Comparison of ENCODE assay signal across 31 cellular contexts in genomic region chr18:7671105-7671504, GRCh38.
DNase-seq lines count a peak whose midpoint lies in the region; ATAC-seq and TF ChIP-seq lines count a peak whose summit lies in the region.
"Had no signal": no experiment of that assay in that cellular context is flagged by ENCODE, and none has a peak within 500 bp of the region (broad histone marks: within the 10 kb centered on the region; RNA-seq: fewer than 3 reads in every experiment).

No MANE protein-coding gene starts in this region.

- TF ChIP-seq EP300 in neural cell (conservative IDR thresholded peaks at IDR 0.05; ENCODE audit: poor library complexity, severe bottlenecking) = peak; percentile 63

- no peak overlapping the region for H3K4me3 Mint-ChIP-seq in H9
- H3K4me3 Mint-ChIP-seq in activated T-cell treated with anti-CD3 and anti-CD28 coated beads, Interleukin-2, amount 50 U/mL, for 24 hours = no peak overlapping the region
- H3K4me3 Mint-ChIP-seq: B cell; CD14-positive monocyte; CD4-positive, alpha-beta memory T cell; CD4-positive, alpha-beta T cell; CD4-positive, CD25-positive, alpha-beta regulatory T cell; CD8-positive, alpha-beta memory T cell; CD8-positive, alpha-beta T cell had no signal

- H2AFZ ChIP-seq in H9 (ENCODE audit: low read length) = no peak overlapping the region
- H2AFZ ChIP-seq in neural cell (ENCODE audit: low read depth, low read length) = no peak overlapping the region

- no peak overlapping the region for H2BK5ac ChIP-seq in H9 (ENCODE audit: insufficient read length, low read length)

- no peaks in the 10 kb centered on the region for H3K23me2 ChIP-seq in H9 (ENCODE audit: insufficient read length, low read depth, low read length, poor library complexity, severe bottlenecking)

- H3F3A ChIP-seq in neural cell (ENCODE audit: insufficient read depth, low read length, poor library complexity, severe bottlenecking) = peaks cover 4% of the 10 kb centered on the region

- no peak overlapping the region for H3K27ac Mint-ChIP-seq in H9
- H3K27ac Mint-ChIP-seq in activated T-cell treated with anti-CD3 and anti-CD28 coated beads, Interleukin-2, amount 50 U/mL, for 24 hours = no peak overlapping the region
- H3K27ac Mint-ChIP-seq: B cell; CD14-positive monocyte; CD4-positive, alpha-beta memory T cell; CD4-positive, alpha-beta T cell; CD4-positive, CD25-positive, alpha-beta regulatory T cell; CD8-positive, alpha-beta T cell had no signal

- H3K79me2 ChIP-seq in H9 (ENCODE audit: insufficient read depth, low read length) = no peaks in the 10 kb centered on the region
- no peaks in the 10 kb centered on the region for H3K79me2 ChIP-seq in neural cell (replicated peaks; ENCODE audit: insufficient read depth, low read length)

- peak overlapping the region; percentile 3 for H2BK20ac ChIP-seq in H9 (ENCODE audit: low read depth, low read length, poor library complexity, severe bottlenecking)

- no peaks in the 10 kb centered on the region for H3K9me3 Mint-ChIP-seq in H9
- no peaks in the 10 kb centered on the region for H3K9me3 Mint-ChIP-seq in activated T-cell treated with anti-CD3 and anti-CD28 coated beads, Interleukin-2, amount 50 U/mL, for 24 hours
- H3K9me3 Mint-ChIP-seq: CD4-positive, alpha-beta T cell; CD8-positive, alpha-beta T cell had no signal

- no peak overlapping the region for H3K4ac ChIP-seq in H9 (ENCODE audit: low read depth, low read length)

- TF ChIP-seq CTCF in H9 (conservative IDR thresholded peaks at IDR 0.05) (no peak), neural cell (IDR thresholded peaks at IDR 0.05; ENCODE audit: poor library complexity, severe bottlenecking) (no peak)

- no peaks in the 10 kb centered on the region for H3K9me2 ChIP-seq in neural cell (ENCODE audit: insufficient read depth, low read length)

- H3T11ph ChIP-seq in H9 (ENCODE audit: low read length) = no peak overlapping the region

- H3K23ac ChIP-seq in H9 (ENCODE audit: insufficient read length, low read depth, low read length) = no peak overlapping the region

- H3K4me3 ChIP-seq in neural cell (ENCODE audit: low read length) = peak overlapping the region; percentile 6
- H3K4me3 ChIP-seq: A549; BLaER1; BLaER1 treated with 17β-estradiol and CSF1 and Interleukin-3, amounts not matched to agents 10 nM and 100 nM had no signal

- no peak overlapping the region for H2BK12ac ChIP-seq in H9 (ENCODE audit: insufficient read length, low read depth, low read length)

- H3K27ac ChIP-seq in H9 (ENCODE audit: insufficient read length, low read depth, low read length) (no peak overlapping the region), neural cell (ENCODE audit: low read length) (peak overlapping the region; percentile 10)
- H3K27ac ChIP-seq: 22Rv1; A549; BLaER1; BLaER1 treated with 17β-estradiol and CSF1 and Interleukin-3, amounts not matched to agents 10 nM and 100 nM; C4-2B had no signal

- TF ChIP-seq RAD21 in neural cell (conservative IDR thresholded peaks at IDR 0.05) = no peak

- ATAC-seq in HG03175 (IDR thresholded peaks at IDR 0.05; ENCODE audit: unreplicated experiment) = no peak
- ATAC-seq: A549; CD8-positive, alpha-beta T cell had no signal

- H3K9me3 ChIP-seq in H9 (ENCODE audit: control insufficient read depth, low read depth, low read length) (no peaks in the 10 kb centered on the region), neural cell (ENCODE audit: low read length) (no peaks in the 10 kb centered on the region)
- H3K9me3 ChIP-seq: A549; BE2C; BLaER1; BLaER1 treated with 17β-estradiol and CSF1 and Interleukin-3, amounts not matched to agents 10 nM and 100 nM; Caco-2 had no signal

- no peak overlapping the region for H4K8ac ChIP-seq in H9 (replicated peaks; ENCODE audit: insufficient read length, low read depth, low read length)

- no peak overlapping the region for H3K18ac ChIP-seq in H9 (ENCODE audit: insufficient read length, low read depth, low read length)

- no peaks in the 10 kb centered on the region; the same call in 1 of the 2 replicates for H3K4me1 ChIP-seq in H9 (ENCODE audit: insufficient read depth, low read length)
- H3K4me1 ChIP-seq: BE2C; BLaER1; BLaER1 treated with 17β-estradiol and CSF1 and Interleukin-3, amounts not matched to agents 10 nM and 100 nM; Caco-2 had no signal

- H4K20me1 ChIP-seq in H9 (ENCODE audit: control insufficient read depth, insufficient read depth, insufficient read length) (no peaks in the 10 kb centered on the region), neural cell (ENCODE audit: insufficient read depth) (no peaks in the 10 kb centered on the region)
- H4K20me1 ChIP-seq: BLaER1; BLaER1 treated with 17β-estradiol and CSF1 and Interleukin-3, amounts not matched to agents 10 nM and 100 nM had no signal

- H3K14ac ChIP-seq in H9 (ENCODE audit: insufficient read depth, low read length) = no peak overlapping the region

- H3K27me3 Mint-ChIP-seq in H9 (ENCODE audit: low read depth) = no peaks in the 10 kb centered on the region
- H3K27me3 Mint-ChIP-seq in activated T-cell treated with anti-CD3 and anti-CD28 coated beads, Interleukin-2, amount 50 U/mL, for 24 hours = no peaks in the 10 kb centered on the region
- H3K27me3 Mint-ChIP-seq: B cell; CD4-positive, alpha-beta memory T cell; CD4-positive, alpha-beta T cell; CD4-positive, CD25-positive, alpha-beta regulatory T cell; CD8-positive, alpha-beta memory T cell had no signal

- no peaks in the 10 kb centered on the region for H3K36me3 ChIP-seq in neural cell (ENCODE audit: insufficient read depth, low read length)
- H3K36me3 ChIP-seq: BE2C; BLaER1; BLaER1 treated with 17β-estradiol and CSF1 and Interleukin-3, amounts not matched to agents 10 nM and 100 nM had no signal

- no peak overlapping the region for H4K91ac ChIP-seq in H9 (ENCODE audit: insufficient read length, low read depth, low read length)

- no peaks in the 10 kb centered on the region for H3K27me3 ChIP-seq in H9 (ENCODE audit: insufficient read depth, low read length)
- no peaks in the 10 kb centered on the region for H3K27me3 ChIP-seq in neural cell (ENCODE audit: insufficient read depth, low read depth, low read length)
- H3K27me3 ChIP-seq: BE2C; BLaER1; BLaER1 treated with 17β-estradiol and CSF1 and Interleukin-3, amounts not matched to agents 10 nM and 100 nM had no signal

- no peaks in the 10 kb centered on the region for H3K79me1 ChIP-seq in H9 (ENCODE audit: insufficient read depth, low read depth, low read length, poor library complexity, severe bottlenecking)

- H3K56ac ChIP-seq in H9 (ENCODE audit: insufficient read length, low read depth, low read length) = no peak overlapping the region

- H3K36me3 Mint-ChIP-seq in H9 (ENCODE audit: insufficient read depth in 1 of 3, low read depth in 3 of 3) = no peaks in the 10 kb centered on the region
- no peaks in the 10 kb centered on the region for H3K36me3 Mint-ChIP-seq in activated T-cell treated with anti-CD3 and anti-CD28 coated beads, Interleukin-2, amount 50 U/mL, for 24 hours (ENCODE audit: low read depth)
- H3K36me3 Mint-ChIP-seq: CD14-positive monocyte; CD4-positive, alpha-beta memory T cell; CD4-positive, CD25-positive, alpha-beta regulatory T cell; CD8-positive, alpha-beta memory T cell; CD8-positive, alpha-beta T cell had no signal

- H3K4me2 ChIP-seq in H9 (ENCODE audit: insufficient read depth, insufficient read length, low read length) (no peak overlapping the region), neural cell (ENCODE audit: low read length) (peak overlapping the region; percentile 38)
- H3K4me2 ChIP-seq: A549; BLaER1; BLaER1 treated with 17β-estradiol and CSF1 and Interleukin-3, amounts not matched to agents 10 nM and 100 nM had no signal

- peaks cover 22 to 25% of the 10 kb centered on the region in 2 experiments for H3K4me1 Mint-ChIP-seq in H9
- H3K4me1 Mint-ChIP-seq in activated T-cell treated with anti-CD3 and anti-CD28 coated beads, Interleukin-2, amount 50 U/mL, for 24 hours (ENCODE audit: low read depth) = no peaks in the 10 kb centered on the region
- H3K4me1 Mint-ChIP-seq: B cell; CD14-positive monocyte; CD4-positive, alpha-beta memory T cell; CD4-positive, CD25-positive, alpha-beta regulatory T cell; CD8-positive, alpha-beta memory T cell had no signal

- H3K9ac ChIP-seq in H9 (ENCODE audit: extremely low read depth, insufficient read length, low read length) = no peak overlapping the region
- no peak overlapping the region for H3K9ac ChIP-seq in neural cell (ENCODE audit: low read length)
- H3K9ac ChIP-seq: BLaER1; BLaER1 treated with 17β-estradiol and CSF1 and Interleukin-3, amounts not matched to agents 10 nM and 100 nM had no signal

- H2BK15ac ChIP-seq in H9 (ENCODE audit: low read depth, low read length) = no peak overlapping the region

- no peak for DNase-seq in H9
- no peak for DNase-seq in activated T-cell treated with anti-CD3 and anti-CD28 coated beads, Interleukin-2, amount 50 U/mL, for 24 hours
- DNase-seq: 8988T; ACHN; AML-193; BE2C; C1 segment of cervical spinal cord; Caco-2; Calu3; CD4-positive, alpha-beta memory T cell; CD4-positive, alpha-beta T cell; CD4-positive, CD25-positive, alpha-beta regulatory T cell; CD8-positive, alpha-beta memory T cell; CD8-positive, alpha-beta T cell; COR-L47; DMS 273 treated with DMSO at 0.1 percent for 48 hours; DMS153; DMS53; DMS79; DMS79 treated with DMSO at 0.1 percent for 48 hours; DND-41; EL had no signal

- no peak overlapping the region for H2BK120ac ChIP-seq in H9 (ENCODE audit: low read depth, low read length, poor library complexity, severe bottlenecking)

- H4K5ac ChIP-seq in H9 (ENCODE audit: insufficient read length, low read depth, low read length) = no peak overlapping the region

- H2AK5ac ChIP-seq in H9 (ENCODE audit: insufficient read length, low read length) = no peak overlapping the region

- WGBS in H9 (ENCODE audit: extremely low coverage, insufficient read length, low lambda C conversion rate) = no CpG with 5 or more reads among the region's 2 CpGs

TF ChIP-seq in neural cell, 6 proteins besides CTCF, POLR2A, EP300 and RAD21 (continues in another document):
- TF ChIP-seq TAF1 (IDR thresholded peaks at IDR 0.05; ENCODE audit: low read depth) = no peak
- peak; percentile 71 for TF ChIP-seq POLR2AphosphoS5 (IDR thresholded peaks at IDR 0.05)
